Comparison of ENCODE assay signal across 8 cellular contexts in genomic region chr12:53182836-53183235, GRCh38. TPM values are rescaled to one million over a fixed set of nuclear protein-coding genes. Genes with fewer than 3 reads are reported as not detected.
A peak's percentile ranks its signal among the peaks of the same experiment; 100 is the strongest.
DNase-seq lines count a peak whose midpoint lies in the region; ATAC-seq and TF ChIP-seq lines count a peak whose summit lies in the region.
"Had no signal": no experiment of that assay in that cellular context is flagged by ENCODE, and none has a peak within 500 bp of the region (broad histone marks: within the 10 kb centered on the region; RNA-seq: fewer than 3 reads in every experiment).

No MANE protein-coding gene starts in this region.

- POLR2A ChIA-PET in Panc1 (lab: Charles Lee): no interaction called here

- H3K9me3 ChIP-seq in Panc1 (ENCODE audit: control insufficient read depth, insufficient read depth, low read depth, low read length) (no peaks in the 10 kb centered on the region), endodermal cell (ENCODE audit: control insufficient read depth, low read length) (peaks cover 8% of the 10 kb centered on the region), heart right ventricle (no peaks in the 10 kb centered on the region)

- CTCF ChIA-PET in Panc1 (lab: Charles Lee): no interaction called here

- H3K4me3 Mint-ChIP-seq in endodermal cell: peak overlapping the region; percentile 87

- peaks cover 58% of the 10 kb centered on the region for H3K36me3 Mint-ChIP-seq in endodermal cell (ENCODE audit: low read depth)

- BruUV-seq in Panc1 (replicated peaks; lab: Mats Ljungman, UMichigan): TSS peak; percentile 57

- peaks cover 19% of the 10 kb centered on the region for H3K36me3 ChIP-seq in Panc1 (ENCODE audit: control insufficient read depth, insufficient read depth, low read length)
- peaks cover 64% of the 10 kb centered on the region for H3K36me3 ChIP-seq in endodermal cell (ENCODE audit: control insufficient read depth, insufficient read depth, low read length)
- peaks cover 35% of the 10 kb centered on the region for H3K36me3 ChIP-seq in rectal smooth muscle tissue (ENCODE audit: control insufficient read depth, insufficient read depth, low read length)
- H3K36me3 ChIP-seq in heart right ventricle: peaks cover 0 to 62% (median 46%) of the 10 kb centered on the region in 9 donors

- H3K9me3 Mint-ChIP-seq in endodermal cell: no peaks in the 10 kb centered on the region

- intact Hi-C loops in Panc1 (cut with micrococcal nuclease; ENCODE audit: unreplicated experiment): no loop called here
- intact Hi-C loops in posterior vena cava (cut with DNase I): no loop called here
- intact Hi-C loops in heart right ventricle (cut with DNase I): no loop called here

- H3K4me3 ChIP-seq in HFF-Myc (replicated peaks; ENCODE audit: low read depth, low read length) (peak overlapping the region; percentile 73), Panc1 (ENCODE audit: low read depth in 2 of 2, low read length in 2 of 2) (no peak overlapping the region; a peak in 1 of 4 replicates), endodermal cell (ENCODE audit: low read length) (peak overlapping the region; percentile 92), rectal smooth muscle tissue (ENCODE audit: low read length) (peak overlapping the region; percentile 81), heart right ventricle (peak overlapping the region in 2 of 10 donors; percentile 5 to 85)

- no peak for TF ChIP-seq CTCF in HFF-Myc (IDR thresholded peaks at IDR 0.05; ENCODE audit: low read depth, low read length, missing control alignments)
- no peak for TF ChIP-seq CTCF in Panc1 (IDR thresholded peaks at IDR 0.05)
- no peak for TF ChIP-seq CTCF in endodermal cell (conservative IDR thresholded peaks at IDR 0.05)
- no peak for TF ChIP-seq CTCF in heart right ventricle (IDR thresholded peaks at IDR 0.05)

- no peaks in the 10 kb centered on the region for H3K27me3 ChIP-seq in Panc1 (ENCODE audit: control insufficient read depth, insufficient read depth, low read length)
- H3K27me3 ChIP-seq in endodermal cell (ENCODE audit: control insufficient read depth, insufficient read depth, low read length, poor library complexity, severe bottlenecking): no peaks in the 10 kb centered on the region
- H3K27me3 ChIP-seq in rectal smooth muscle tissue (ENCODE audit: control insufficient read depth, insufficient read depth, low read length): no peaks in the 10 kb centered on the region
- no peaks in the 10 kb centered on the region for H3K27me3 ChIP-seq in heart right ventricle

- no peak overlapping the region for H3K27ac Mint-ChIP-seq in endodermal cell

- no peak for ATAC-seq in Panc1
- no peak for ATAC-seq in heart right ventricle

- H3K4me1 ChIP-seq in Panc1 (ENCODE audit: control insufficient read depth, insufficient read depth, low read length) (peaks cover 26% of the 10 kb centered on the region), endodermal cell (ENCODE audit: control insufficient read depth, insufficient read depth, low read length) (no peaks in the 10 kb centered on the region), rectal smooth muscle tissue (ENCODE audit: control insufficient read depth, insufficient read depth, low read length) (peaks cover 29% of the 10 kb centered on the region), heart right ventricle (peaks cover 18 to 52% (median 45%) of the 10 kb centered on the region in 9 donors)

- peaks cover 19% of the 10 kb centered on the region for H3K4me1 Mint-ChIP-seq in endodermal cell

- in situ Hi-C loops in Panc1 (cut with HindIII; ENCODE audit: low pct_unique_long_range_greater_than_20kb, low sequenced_read_pairs): no loop called here

- H3K9ac ChIP-seq in endodermal cell (ENCODE audit: extremely low read depth, low read length, poor library complexity, severe bottlenecking) (no peak overlapping the region), rectal smooth muscle tissue (ENCODE audit: low read length) (no peak overlapping the region)

- DNase-seq in HFF-Myc (ENCODE audit: extremely low read depth, low read depth): no peak
- DNase-seq in Panc1 (ENCODE audit: low read depth, low spot score): no peak
- no peak for DNase-seq in endodermal cell
- no peak for DNase-seq in posterior vena cava (ENCODE audit: low spot score)
- DNase-seq in ureter (ENCODE audit: low spot score): no peak
- no peak for DNase-seq in heart right ventricle
- DNase-seq: NCI-H510A had no signal

- H3K27ac ChIP-seq in Panc1 (ENCODE audit: low read length) (peak overlapping the region; percentile 18; the same call in 1 of the 2 replicates), endodermal cell (ENCODE audit: low read depth, low read length) (no peak overlapping the region), rectal smooth muscle tissue (ENCODE audit: low read depth, low read length) (no peak overlapping the region), heart right ventricle (peak overlapping the region in 1 of 10 donors; percentile 14)

- WGBS in endodermal cell (ENCODE audit: insufficient coverage in 1 of 2, insufficient read length in 1 of 2), 2 experiments: 91 to 95% methylated on average over 2 of the region's 2 CpGs
- WGBS in heart right ventricle, 2 donors: 56 to 58% methylated on average over 2 of the region's 2 CpGs

- H3K27me3 Mint-ChIP-seq in endodermal cell (ENCODE audit: insufficient read depth): no peaks in the 10 kb centered on the region

RNA-seq across cellular contexts. Expression of gene CSAD, which starts 2.1 kb away (rescaled TPM):
- total RNA-seq in Panc1 (2021; ENCODE audit: unreplicated experiment): 15.4 TPM
- 12.5 TPM for polyA plus RNA-seq in Panc1 (2012; ENCODE audit: insufficient read length)
- total RNA-seq in endodermal cell: 10 to 100 TPM; 24.9 to 38.2 TPM
- polyA plus RNA-seq in endodermal cell (2013, experiment 1 of 2): 20.2 TPM
- 23.9 TPM for polyA plus RNA-seq in endodermal cell (2013, experiment 2 of 2)
- total RNA-seq in posterior vena cava: 10 to 100 TPM; 16.4 to 22.3 TPM
- 65.7 TPM for total RNA-seq in ureter
- 10 to 100 TPM in 3 of 10 donors, 1 to 10 TPM in 7; 8.3 to 15.1 (median 9.5) TPM for total RNA-seq in heart right ventricle
- polyA plus RNA-seq in heart right ventricle: 10 to 100 TPM in 1 of 2 donors, 1 to 10 TPM in 1; 8.0 to 76.4 TPM

RNA-seq across cellular contexts. Expression of gene ZNF740, which starts 2.3 kb away (rescaled TPM):
- 46.8 TPM for total RNA-seq in Panc1 (2021; ENCODE audit: unreplicated experiment)
- 29.9 TPM for polyA plus RNA-seq in Panc1 (2012; ENCODE audit: insufficient read length)
- 10 to 100 TPM; 54.0 to 54.6 TPM for total RNA-seq in endodermal cell
- 31.5 TPM for polyA plus RNA-seq in endodermal cell (2013, experiment 1 of 2)
- 26.9 TPM for polyA plus RNA-seq in endodermal cell (2013, experiment 2 of 2)
- total RNA-seq in posterior vena cava: 10 to 100 TPM; 23.7 to 27.4 TPM
- 56.8 TPM for total RNA-seq in ureter
- 10 to 100 TPM; 13.8 to 28.9 (median 20.4) TPM for total RNA-seq in heart right ventricle
- polyA plus RNA-seq in heart right ventricle: 1 to 10 TPM; 2.7 to 8.2 TPM

RNA-seq across cellular contexts. Expression of gene ITGB7, which starts 24.2 kb away (rescaled TPM):
- total RNA-seq in Panc1 (2021; ENCODE audit: unreplicated experiment) (0.98 TPM), endodermal cell (1 to 10 TPM; 1.4 TPM), posterior vena cava (1 to 10 TPM; 2.1 to 2.9 TPM), ureter (15.8 TPM), heart right ventricle (1 to 10 TPM in 7 of 10 donors, under 1 TPM in 3; 0.56 to 8.4 (median 1.1) TPM)
- not detected for polyA plus RNA-seq in Panc1 (2012; ENCODE audit: insufficient read length)
- 0.18 TPM for polyA plus RNA-seq in endodermal cell (2013, experiment 1 of 2)
- 0.46 TPM for polyA plus RNA-seq in endodermal cell (2013, experiment 2 of 2)
- under 1 TPM; 0.55 to 0.73 TPM for polyA plus RNA-seq in heart right ventricle

RNA-seq across cellular contexts. Expression of gene RARG, which starts 49.2 kb away (rescaled TPM):
- total RNA-seq in Panc1 (2021; ENCODE audit: unreplicated experiment) (41.2 TPM), endodermal cell (10 to 100 TPM; 19.5 to 26.8 TPM), posterior vena cava (10 to 100 TPM; 33.4 to 38.1 TPM), ureter (101 TPM), heart right ventricle (10 to 100 TPM in 8 of 10 donors, 1 to 10 TPM in 2; 7.0 to 21.7 (median 13.9) TPM)
- 40.7 TPM for polyA plus RNA-seq in Panc1 (2012; ENCODE audit: insufficient read length)
- 23.9 TPM for polyA plus RNA-seq in endodermal cell (2013, experiment 1 of 2)
- 18.1 TPM for polyA plus RNA-seq in endodermal cell (2013, experiment 2 of 2)
- 10 to 100 TPM in 1 of 2 donors, 1 to 10 TPM in 1; 7.8 to 11.7 TPM for polyA plus RNA-seq in heart right ventricle

Comparison
In these comparisons a context has a peak if more than half of its experiments do, and no peak if none do; other contexts are left out.
1. H3K4me3 ChIP-seq: peak in HFF-Myc (single experiment), endodermal cell (single experiment) and rectal smooth muscle tissue (single experiment); none in Panc1 (0 of 2).